35 cellular contexts compared by ENCODE assay signal in the genomic region with DNA sequence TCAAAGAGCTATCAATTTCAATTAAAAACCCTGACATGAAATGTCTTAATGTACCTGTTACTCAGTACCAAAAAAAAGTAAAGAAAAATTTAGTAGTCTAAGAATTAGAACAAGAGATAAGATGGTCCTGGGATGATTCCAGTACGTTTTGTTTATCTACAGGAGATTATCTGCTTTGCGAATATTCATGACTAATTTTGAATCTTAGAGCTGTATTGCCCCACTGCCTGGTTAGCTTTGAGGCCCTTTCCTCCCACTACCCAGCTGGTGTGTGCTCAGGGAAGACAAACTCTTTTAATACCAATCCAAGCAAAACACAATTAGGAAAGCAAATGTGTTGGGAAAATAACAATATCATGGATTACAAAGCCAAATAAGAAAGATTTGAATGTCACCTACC.
"Had no signal": no experiment of that assay in that cellular context is flagged by ENCODE, and none has a peak within 500 bp of the region (broad histone marks: within the 10 kb centered on the region; RNA-seq: fewer than 3 reads in every experiment).

No MANE protein-coding gene starts in this region.

- H3K9me3 ChIP-seq: adrenal gland, Peyer's patch had no signal

- H3K27ac Mint-ChIP-seq: activated B cell treated with CpG ODN at 0.5 μM for 24 hours; activated CD4-positive, alpha-beta memory T cell treated with anti-CD3 and anti-CD28 coated beads for 36 hours; activated naive CD4-positive, alpha-beta T cell treated with anti-CD3 and anti-CD28 coated beads for 36 hours; activated naive CD4-positive, alpha-beta T cell treated with anti-CD3 and anti-CD28 coated beads, Interleukin-2, amount 50 U/mL, for 72 hours; activated T-helper 1 cell treated with anti-CD3 and anti-CD28 coated beads, Interleukin-12 subunit alpha, Interleukin-12 subunit beta, Interleukin-2, Interleukin-4 antibody, amounts not matched to agents 30 ng/mL and 10 ng/mL and 1 ng/mL, durations not matched to agents 14 hours and 24 hours and 36 hours had no signal

- H3K4me3 Mint-ChIP-seq: activated B cell treated with CpG ODN at 0.5 μM for 24 hours; activated CD4-positive, alpha-beta memory T cell treated with anti-CD3 and anti-CD28 coated beads for 36 hours; activated naive CD4-positive, alpha-beta T cell treated with anti-CD3 and anti-CD28 coated beads for 36 hours; activated T-cell treated with anti-CD3 and anti-CD28 coated beads, Interleukin-2, amount 50 U/mL, for 4 hours; activated T-helper 1 cell treated with anti-CD3 and anti-CD28 coated beads, Interleukin-12 subunit alpha, Interleukin-12 subunit beta, Interleukin-2, Interleukin-4 antibody, amounts not matched to agents 30 ng/mL and 10 ng/mL and 1 ng/mL, durations not matched to agents 14 hours and 24 hours and 36 hours had no signal

- H3K36me3 Mint-ChIP-seq: activated CD4-positive, alpha-beta memory T cell treated with anti-CD3 and anti-CD28 coated beads for 36 hours had no signal

- H3K4me1 Mint-ChIP-seq: activated B cell treated with CpG ODN at 0.5 μM for 24 hours had no signal

- H3K27me3 Mint-ChIP-seq: activated B cell treated with CpG ODN at 0.5 μM for 24 hours; activated CD4-positive, alpha-beta memory T cell treated with anti-CD3 and anti-CD28 coated beads for 36 hours had no signal

- DNase-seq: activated B cell treated with CpG ODN at 0.5 μM for 24 hours; activated CD4-positive, alpha-beta memory T cell treated with anti-CD3 and anti-CD28 coated beads for 36 hours; activated CD4-positive, alpha-beta T cell treated with anti-CD3 and anti-CD28 coated beads for 4 hours; activated CD4-positive, alpha-beta T cell treated with anti-CD3 and anti-CD28 coated beads, Interleukin-2, amount 50 U/mL, for 1 hour; activated CD4-positive, CD25-positive, alpha-beta regulatory T cell treated with anti-CD3 and anti-CD28 coated beads, Interleukin-2, amount 50 U/mL, for 72 hours; activated CD8-positive, alpha-beta memory T cell treated with anti-CD3 and anti-CD28 coated beads, Interleukin-2, amount 50 U/mL, for 4 hours; activated gamma-delta T cell treated with Interleukin-2 at 50 U/mL for 16 hours; activated naive CD4-positive, alpha-beta T cell treated with anti-CD3 and anti-CD28 coated beads for 36 hours; activated T-cell treated with anti-CD3 and anti-CD28 coated beads for 4 hours; activated T-cell treated with anti-CD3 and anti-CD28 coated beads, Interleukin-2, amount 50 U/mL, for 4 hours; adrenal gland; anterior cingulate cortex; NCI-H1092 treated with DMSO at 0.1 percent for 48 hours; NCI-H1417; NCI-H146; NCI-H187 treated with DMSO at 0.1 percent for 48 hours; NCI-H2081; NCI-H2171 treated with DMSO at 0.1 percent for 48 hours; NCI-H2227 treated with DMSO at 0.1 percent for 48 hours; NCI-H446; NCI-H524; NK-92 treated with Interleukin-12 subunit alpha and Interleukin-12 subunit beta, amount 100 ng/mL, for 24 hours; PC-3; Peyer's patch; RPMI8226; SIG-M5; SW 1271; T-helper 1 cell; T-helper 2 cell; T-helper 9 cell had no signal

- H3K36me3 ChIP-seq: adrenal gland, cardiac muscle cell, Peyer's patch had no signal

- H3K27me3 ChIP-seq: adrenal gland, cardiac muscle cell, Peyer's patch had no signal

- ATAC-seq: activated naive CD4-positive, alpha-beta T cell treated with anti-CD3 and anti-CD28 coated beads, Interleukin-2, amount 50 U/mL, for 72 hours; activated T-cell treated with anti-CD3 and anti-CD28 coated beads, Interleukin-2, amount 50 U/mL, for 4 hours; PC-3; SK-N-SH treated with all-trans-retinoic acid at 6 μM for 48 hours had no signal

- H3K4me1 ChIP-seq: adrenal gland, Peyer's patch had no signal

- H3K27ac ChIP-seq: adrenal gland, cardiac muscle cell, Peyer's patch, VCaP had no signal

- H3K4me3 ChIP-seq: adrenal gland, cardiac muscle cell, Peyer's patch had no signal
